Comparison of ENCODE assay signal across 9 cellular contexts in the genomic region with DNA sequence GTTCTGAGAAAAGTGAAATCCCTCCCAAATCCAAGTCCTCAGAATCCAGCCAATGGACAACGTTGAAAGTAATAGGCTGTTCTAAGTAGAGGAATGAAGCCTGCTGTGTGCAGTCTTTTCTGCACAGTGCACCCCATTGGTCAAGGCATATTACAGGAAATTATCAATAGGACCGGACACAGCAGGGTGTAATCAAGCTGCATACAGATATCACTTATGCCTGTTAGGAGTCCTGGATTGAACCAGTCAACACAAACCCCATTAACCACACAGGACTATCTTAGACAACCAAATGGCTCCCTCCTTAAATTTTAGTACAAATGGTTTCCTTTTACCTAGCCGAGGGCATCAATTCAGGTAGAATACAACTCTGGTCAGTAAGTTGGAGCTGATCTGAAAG. TPM values are rescaled to one million over a fixed set of nuclear protein-coding genes. Genes with fewer than 3 reads are reported as not detected.
"Had no signal": no experiment of that assay in that cellular context is flagged by ENCODE, and none has a peak within 500 bp of the region (broad histone marks: within the 10 kb centered on the region; RNA-seq: fewer than 3 reads in every experiment).

No MANE protein-coding gene starts in this region.

- H3K9ac ChIP-seq: GM23248 had no signal

- DNase-seq: GM23248, GOT3, H7, HCEC 1CT had no signal

- FAIRE-seq: HepG2 had no signal

- H3K4me3 ChIP-seq: GM23248 had no signal

- H3K27ac ChIP-seq: GM23248, HL-60 had no signal

- H2AFZ ChIP-seq: GM23248 had no signal

- ATAC-seq: HepG2 had no signal

RNA-seq across cellular contexts. Expression of gene MAGEA8, which starts 34.2 kb away (rescaled TPM):
- total RNA-seq: GM23248, H4, H7, HepG2, HT1080 had no signal
- polyA plus RNA-seq: GM23248, HepG2, IgD-negative memory B cell had no signal
